3 cellular contexts compared by ENCODE assay signal in genomic region chr9:82675605-82676004, GRCh38.
"Had no signal": no experiment of that assay in that cellular context is flagged by ENCODE, and none has a peak within 500 bp of the region (broad histone marks: within the 10 kb centered on the region; RNA-seq: fewer than 3 reads in every experiment).

No MANE protein-coding gene starts in this region.

- H3K4me3 ChIP-seq: GM12878 had no signal

- DNase-seq: GDM1, GF-D8 had no signal
